In the genomic region with DNA sequence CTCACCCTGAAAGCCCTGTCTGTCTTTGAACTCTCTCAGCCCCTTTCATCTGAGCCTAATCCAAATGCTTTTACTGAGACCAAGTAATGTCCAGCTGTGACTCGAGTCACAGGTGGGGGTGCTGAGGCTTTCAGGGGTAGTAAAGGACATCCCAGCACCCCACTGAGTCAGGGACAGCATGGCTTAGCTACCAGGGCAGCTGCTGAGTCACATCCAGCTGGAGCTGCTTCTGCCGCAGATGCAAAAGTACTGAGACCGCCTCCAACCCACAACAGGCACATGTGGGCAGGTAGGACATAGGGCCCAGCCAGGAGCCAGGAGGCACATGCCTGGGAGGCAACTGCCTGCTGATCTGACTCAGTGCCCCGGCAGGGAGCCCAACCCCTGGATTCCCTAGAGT, we compare ENCODE assay signal across 13 cellular contexts. TPM values are rescaled to one million over a fixed set of nuclear protein-coding genes. Genes with fewer than 3 reads are reported as not detected.
DNase-seq lines count a peak whose midpoint lies in the region; ATAC-seq, FAIRE-seq and TF ChIP-seq lines count a peak whose summit lies in the region.
"Had no signal": no experiment of that assay in that cellular context is flagged by ENCODE, and none has a peak within 500 bp of the region (broad histone marks: within the 10 kb centered on the region; RNA-seq: fewer than 3 reads in every experiment).

No MANE protein-coding gene starts in this region.

- peaks cover 6% of the 10 kb centered on the region for H3K36me3 Mint-ChIP-seq in T-helper 17 cell (ENCODE audit: low read depth)

- H3K9me3 ChIP-seq in T-helper 17 cell (ENCODE audit: control insufficient read depth, low read length, poor library complexity, severe bottlenecking) (no peaks in the 10 kb centered on the region), fibroblast of lung (ENCODE audit: control insufficient read depth, insufficient read depth, low read depth, low read length) (no peaks in the 10 kb centered on the region)
- H3K9me3 ChIP-seq: body of pancreas, right atrium auricular region, thyroid gland had no signal

- POLR2A ChIA-PET in GM10248 (lab: Yijun Ruan, JAX) = no interaction called here

- peak overlapping the region; percentile 27 for H3K27ac Mint-ChIP-seq in T-helper 17 cell

- 0 out of 2 replicates have a peak, but pooled peaks have one; percentile 14 for TF ChIP-seq POLR2A in H54 (IDR thresholded peaks at IDR 0.05; ENCODE audit: low read depth, low read length)

- H3K27ac ChIP-seq in fibroblast of lung (ENCODE audit: insufficient read depth, low read length) = no peak overlapping the region
- H3K27ac ChIP-seq: right atrium auricular region had no signal

- H3K36me3 ChIP-seq in fibroblast of lung (ENCODE audit: control insufficient read depth, insufficient read depth, low read length) = no peaks in the 10 kb centered on the region
- H3K36me3 ChIP-seq: right atrium auricular region, thyroid gland had no signal

- H3K4me2 ChIP-seq in fibroblast of lung (ENCODE audit: extremely low read depth, insufficient read depth, low read length) = no peak overlapping the region

- peaks cover 16% of the 10 kb centered on the region for H3K4me1 Mint-ChIP-seq in T-helper 17 cell

- H4K20me1 ChIP-seq in fibroblast of lung (ENCODE audit: control insufficient read depth, extremely low read depth, insufficient read depth, low read length) = no peaks in the 10 kb centered on the region

- H3K79me2 ChIP-seq in fibroblast of lung (ENCODE audit: control insufficient read depth, insufficient read depth, low read length) = no peaks in the 10 kb centered on the region

- H3K27me3 Mint-ChIP-seq in T-helper 17 cell = peaks cover 4% of the 10 kb centered on the region

- H2AFZ ChIP-seq in fibroblast of lung (ENCODE audit: low read length) = no peak overlapping the region

- CTCF ChIA-PET in GM10248 (lab: Yijun Ruan, JAX) = interaction anchor here (0.9 to 1.6 kb wide), 2 partner anchors 14 to 71 kb away, joined by 4 read pairs; no protein-coding TSS in a partner anchor

- H3K27me3 ChIP-seq in fibroblast of lung (ENCODE audit: control insufficient read depth, insufficient read depth, low read length) = no peaks in the 10 kb centered on the region
- H3K27me3 ChIP-seq: body of pancreas, right atrium auricular region, thyroid gland had no signal

- H3K4me1 ChIP-seq in fibroblast of lung (ENCODE audit: control insufficient read depth, extremely low read depth, insufficient read depth, low read length) = peaks cover 12% of the 10 kb centered on the region

- TF ChIP-seq CTCF in fibroblast of lung (conservative IDR thresholded peaks at IDR 0.05 in 1 of 2, IDR thresholded peaks at IDR 0.05 in 1 of 2; ENCODE audit: low read depth in 1 of 2, low read length in 2 of 2) (no peak), GM10248 (IDR thresholded peaks at IDR 0.05; ENCODE audit: control extremely low read depth, extremely low read depth, low read depth, missing control alignments) (no peak)

- H3K9ac ChIP-seq in fibroblast of lung (ENCODE audit: insufficient read depth, low read length) = no peak overlapping the region

- no peak overlapping the region for H3K4me3 Mint-ChIP-seq in T-helper 17 cell
- H3K4me3 Mint-ChIP-seq: T-cell had no signal

- H3K4me3 ChIP-seq in fibroblast of lung (replicated peaks in 1 of 4; ENCODE audit: control extremely low read depth in 1 of 4, insufficient read depth in 1 of 4, low read depth in 3 of 4, low read length in 4 of 4) = no peak overlapping the region
- H3K4me3 ChIP-seq: body of pancreas, right atrium auricular region, thyroid gland had no signal

- no peak for FAIRE-seq in H54 (lab: Jason Lieb, UNC)

- DNase-seq in AG08396 (ENCODE audit: low spot score) (peak; percentile 58), H54 (ENCODE audit: insufficient read length, low spot score) (peak; percentile 87), T-helper 17 cell (no peak), fibroblast of lung (ENCODE audit: low read depth in 2 of 2) (peak; percentile 40 to 84), GM19238 (ENCODE audit: insufficient read length, low spot score) (no peak), DMS114 treated with DMSO at 0.1 percent for 48 hours (lab: John Stamatoyannopoulos, UW; ENCODE audit: unreplicated experiment) (no peak), NCI-H524 treated with DMSO at 0.1 percent for 48 hours (lab: John Stamatoyannopoulos, UW) (no peak), GM10248 (ENCODE audit: extremely low spot score) (no peak)
- DNase-seq: KBM-7 had no signal

- ATAC-seq in T-helper 17 cell = no peak
- ATAC-seq: body of pancreas had no signal

RNA-seq across cellular contexts. Expression of gene VSIG8, which starts 6.7 kb away (rescaled TPM):
- total RNA-seq in T-helper 17 cell = not detected
- under 0.01 TPM in 2 replicates for total RNA-seq in fibroblast of lung
- polyA plus RNA-seq in fibroblast of lung = not detected in 2 replicates
- polyA plus RNA-seq in fibroblast of lung (2012) = not detected in 2 replicates
- polyA minus RNA-seq in fibroblast of lung (ENCODE audit: low replicate concordance) = not detected in 2 replicates
- total RNA-seq: body of pancreas, right atrium auricular region, T-cell had no signal

RNA-seq across cellular contexts. Expression of gene CFAP45, which starts 30.8 kb away (rescaled TPM):
- total RNA-seq in T-helper 17 cell (1 to 10 TPM; 4.6 to 6.3 TPM), fibroblast of lung (0.51 and 1.5 TPM in 2 replicates)
- 1.1 and 1.2 TPM in 2 replicates for polyA plus RNA-seq in fibroblast of lung
- 0.95 and 1.6 TPM in 2 replicates for polyA plus RNA-seq in fibroblast of lung (2012)
- polyA minus RNA-seq in fibroblast of lung (ENCODE audit: low replicate concordance) = not detected in 2 replicates
- total RNA-seq: body of pancreas had no signal

RNA-seq across cellular contexts. Expression of gene SLAMF8, which starts 42.5 kb away (rescaled TPM):
- under 1 TPM in 1 of 2 donors, not detected in 1; 0.44 TPM for total RNA-seq in T-helper 17 cell
- under 0.01 TPM in 1 of 2 replicates, not detected in the other for total RNA-seq in fibroblast of lung
- 0.02 TPM in 1 of 2 replicates, not detected in the other for polyA plus RNA-seq in fibroblast of lung
- not detected in 2 replicates for polyA plus RNA-seq in fibroblast of lung (2012)
- not detected in 2 replicates for polyA minus RNA-seq in fibroblast of lung (ENCODE audit: low replicate concordance)

RNA-seq across cellular contexts. Expression of gene TAGLN2, which starts 56.1 kb away (rescaled TPM):
- total RNA-seq in T-helper 17 cell (100 to 1,000 TPM; 515 to 717 TPM), fibroblast of lung (220 and 300 TPM in 2 replicates)
- 718 and 768 TPM in 2 replicates for polyA plus RNA-seq in fibroblast of lung
- polyA plus RNA-seq in fibroblast of lung (2012) = 846 and 900 TPM in 2 replicates
- polyA minus RNA-seq in fibroblast of lung (ENCODE audit: low replicate concordance) = 726 and 765 TPM in 2 replicates

Comparison
In these comparisons a context has a peak if more than half of its experiments do, and no peak if none do; other contexts are left out.
1. DNase-seq: peak in AG08396 (single experiment), H54 (single experiment) and fibroblast of lung (2 of 2); none in T-helper 17 cell (0 of 3), GM19238 (single experiment), DMS114 treated with DMSO at 0.1 percent for 48 hours (single experiment), NCI-H524 treated with DMSO at 0.1 percent for 48 hours (single experiment) and GM10248 (single experiment).